1 cellular context compared by ENCODE assay signal in the genomic region with DNA sequence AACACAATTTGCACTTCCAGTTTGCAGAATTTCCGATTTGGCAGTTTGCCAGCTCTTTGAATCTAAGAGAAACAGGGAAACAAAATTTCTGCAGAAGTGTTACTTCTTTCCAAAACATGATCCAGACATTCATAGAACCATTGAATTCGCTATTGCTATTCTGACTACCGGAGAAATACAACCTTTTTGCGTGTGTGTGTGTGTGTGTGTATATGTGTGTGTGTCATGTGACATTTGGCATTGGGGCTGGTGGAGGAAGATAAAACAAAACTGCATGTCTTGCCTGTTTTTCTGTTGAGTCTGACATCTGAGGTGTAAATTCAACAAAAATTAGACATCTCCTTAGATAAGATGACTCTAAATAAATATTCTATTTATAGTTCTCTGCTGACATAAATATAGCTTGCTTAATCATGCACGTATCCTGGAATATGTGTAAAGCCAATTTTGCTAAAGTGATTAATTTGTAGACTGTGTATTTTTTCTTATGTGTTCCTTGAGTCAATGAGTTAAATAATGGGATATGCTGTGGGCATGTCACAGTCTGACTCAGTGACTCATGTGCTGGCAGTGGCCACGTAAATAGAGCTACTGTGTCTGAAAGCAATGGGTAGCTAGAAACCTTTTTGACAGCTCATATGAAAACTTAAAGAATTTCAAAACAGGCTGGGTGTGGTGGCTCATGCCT.
TF ChIP-seq lines count a peak whose summit lies in the region.

No MANE protein-coding gene starts in this region.

TF ChIP-seq in K562, 482 proteins besides CTCF, POLR2A, EP300 and RAD21 (continued from another document and continues in another):
- TF ChIP-seq MGA (IDR thresholded peaks at IDR 0.05) (no peak; the same call in 1 of the 2 replicates), SREBF2 (CRISPR knock-in tag; IDR thresholded peaks at IDR 0.05) (no peak), BHLHE40 (IDR thresholded peaks at IDR 0.05; ENCODE audit: low read length) (peak; percentile 49; the same call in 1 of the 2 replicates), ZKSCAN8 (CRISPR knock-in tag; IDR thresholded peaks at IDR 0.05) (no peak), MEF2D (tag; conservative IDR thresholded peaks at IDR 0.05; ENCODE audit: low read depth) (peak; percentile 94), MYBL2 (IDR thresholded peaks at IDR 0.05; ENCODE audit: low read depth) (peak; percentile 25; the same call in 1 of the 2 replicates), MYBL2 (CRISPR knock-in tag; IDR thresholded peaks at IDR 0.05; ENCODE audit: borderline replicate concordance) (no peak), MEF2A (IDR thresholded peaks at IDR 0.05; ENCODE audit: control insufficient read depth, low read depth, low read length) (peak; percentile 73), STAT6 (CRISPR knock-in tag; IDR thresholded peaks at IDR 0.05) (no peak), ZC3H4 (CRISPR knock-in tag; IDR thresholded peaks at IDR 0.05; ENCODE audit: borderline replicate concordance) (no peak), NFE2L1 (tag; IDR thresholded peaks at IDR 0.05; ENCODE audit: borderline replicate concordance, low read depth) (no peak), ZNF764 (CRISPR knock-in tag; IDR thresholded peaks at IDR 0.05; ENCODE audit: low read depth) (no peak), FOSL1 (tag; conservative IDR thresholded peaks at IDR 0.05) (peak; percentile 89), NFRKB (IDR thresholded peaks at IDR 0.05; ENCODE audit: low read depth) (0 out of 2 replicates have a peak, but pooled peaks have one; percentile 56), BRD4 (IDR thresholded peaks at IDR 0.05) (no peak), TEAD1 (CRISPR knock-in tag; IDR thresholded peaks at IDR 0.05) (0 out of 4 replicates have a peak, but pooled peaks of 1 of the 2 experiments have one; percentile 17), ETV1 (tag; conservative IDR thresholded peaks at IDR 0.05; ENCODE audit: low read depth) (no peak), SMARCE1 (IDR thresholded peaks at IDR 0.05) (peak; percentile 90), NFIC (IDR thresholded peaks at IDR 0.05) (peak; percentile 100)
- TF ChIP-seq, protein P1, sequence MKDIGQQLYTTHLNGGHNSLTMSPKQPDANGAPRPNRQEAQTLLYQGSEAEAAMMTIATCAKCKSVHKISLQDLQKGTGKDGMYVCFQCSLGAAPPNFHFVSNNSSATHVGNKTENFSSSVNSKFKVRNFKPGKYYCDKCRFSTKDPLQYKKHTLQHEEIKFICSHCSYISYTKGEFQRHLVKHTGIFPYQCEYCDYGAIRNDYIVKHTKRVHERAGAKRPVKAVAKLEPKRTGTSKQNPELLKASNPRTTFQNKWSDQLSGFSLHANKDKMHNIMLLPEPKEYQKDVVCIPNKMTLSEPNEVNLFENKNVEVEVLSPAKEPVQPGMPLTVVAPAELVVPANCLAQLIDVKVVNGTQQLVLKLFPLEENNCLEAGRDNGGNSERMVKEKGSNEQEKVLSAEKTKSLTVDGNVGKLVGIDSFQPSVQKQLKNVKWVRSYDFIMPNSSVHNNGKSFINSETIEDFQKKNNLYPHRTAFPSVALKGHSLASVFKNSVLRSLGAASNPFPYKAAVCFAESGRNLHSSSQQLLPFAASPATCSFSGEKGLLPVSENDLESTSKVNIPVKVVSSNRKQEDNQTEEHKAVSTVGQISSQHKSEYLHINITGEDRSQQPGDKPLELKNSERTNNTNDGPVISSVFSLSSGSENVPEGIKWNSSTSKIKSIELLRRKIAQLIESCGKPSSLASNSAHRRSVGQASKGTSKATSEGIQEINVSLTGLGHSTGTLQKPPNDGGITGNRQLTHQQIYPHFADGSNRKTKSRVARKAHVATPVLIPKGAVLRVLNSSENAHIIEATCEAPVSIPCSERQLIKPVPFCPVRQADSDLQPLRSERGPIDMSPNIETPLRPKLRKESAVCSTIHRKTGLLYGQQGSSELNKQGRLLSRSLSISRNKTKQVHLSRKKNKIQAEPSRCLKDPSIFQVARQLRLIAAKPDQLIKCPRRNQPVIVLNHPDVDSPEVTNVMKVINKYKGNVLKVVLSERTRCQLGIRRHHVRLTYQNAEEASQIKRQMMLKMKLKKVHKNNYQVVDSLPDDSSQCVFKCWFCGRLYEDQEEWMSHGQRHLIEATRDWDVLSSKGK (CRISPR knock-in tag; IDR thresholded peaks at IDR 0.05): no peak
- TF ChIP-seq, protein P2, sequence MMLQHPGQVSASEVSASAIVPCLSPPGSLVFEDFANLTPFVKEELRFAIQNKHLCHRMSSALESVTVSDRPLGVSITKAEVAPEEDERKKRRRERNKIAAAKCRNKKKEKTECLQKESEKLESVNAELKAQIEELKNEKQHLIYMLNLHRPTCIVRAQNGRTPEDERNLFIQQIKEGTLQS (IDR thresholded peaks at IDR 0.05): peak; percentile 66
- TF ChIP-seq, protein P2 (CRISPR knock-in tag; conservative IDR thresholded peaks at IDR 0.05): no peak
- TF ChIP-seq, protein P3, sequence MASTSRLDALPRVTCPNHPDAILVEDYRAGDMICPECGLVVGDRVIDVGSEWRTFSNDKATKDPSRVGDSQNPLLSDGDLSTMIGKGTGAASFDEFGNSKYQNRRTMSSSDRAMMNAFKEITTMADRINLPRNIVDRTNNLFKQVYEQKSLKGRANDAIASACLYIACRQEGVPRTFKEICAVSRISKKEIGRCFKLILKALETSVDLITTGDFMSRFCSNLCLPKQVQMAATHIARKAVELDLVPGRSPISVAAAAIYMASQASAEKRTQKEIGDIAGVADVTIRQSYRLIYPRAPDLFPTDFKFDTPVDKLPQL (IDR thresholded peaks at IDR 0.05; ENCODE audit: extremely low read depth, insufficient read length): no peak
- TF ChIP-seq, protein P4, sequence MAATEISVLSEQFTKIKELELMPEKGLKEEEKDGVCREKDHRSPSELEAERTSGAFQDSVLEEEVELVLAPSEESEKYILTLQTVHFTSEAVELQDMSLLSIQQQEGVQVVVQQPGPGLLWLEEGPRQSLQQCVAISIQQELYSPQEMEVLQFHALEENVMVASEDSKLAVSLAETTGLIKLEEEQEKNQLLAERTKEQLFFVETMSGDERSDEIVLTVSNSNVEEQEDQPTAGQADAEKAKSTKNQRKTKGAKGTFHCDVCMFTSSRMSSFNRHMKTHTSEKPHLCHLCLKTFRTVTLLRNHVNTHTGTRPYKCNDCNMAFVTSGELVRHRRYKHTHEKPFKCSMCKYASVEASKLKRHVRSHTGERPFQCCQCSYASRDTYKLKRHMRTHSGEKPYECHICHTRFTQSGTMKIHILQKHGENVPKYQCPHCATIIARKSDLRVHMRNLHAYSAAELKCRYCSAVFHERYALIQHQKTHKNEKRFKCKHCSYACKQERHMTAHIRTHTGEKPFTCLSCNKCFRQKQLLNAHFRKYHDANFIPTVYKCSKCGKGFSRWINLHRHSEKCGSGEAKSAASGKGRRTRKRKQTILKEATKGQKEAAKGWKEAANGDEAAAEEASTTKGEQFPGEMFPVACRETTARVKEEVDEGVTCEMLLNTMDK (IDR thresholded peaks at IDR 0.05; ENCODE audit: borderline replicate concordance, insufficient read depth, low read depth, low read length, poor library complexity, severe bottlenecking): no peak
- TF ChIP-seq, protein P5, sequence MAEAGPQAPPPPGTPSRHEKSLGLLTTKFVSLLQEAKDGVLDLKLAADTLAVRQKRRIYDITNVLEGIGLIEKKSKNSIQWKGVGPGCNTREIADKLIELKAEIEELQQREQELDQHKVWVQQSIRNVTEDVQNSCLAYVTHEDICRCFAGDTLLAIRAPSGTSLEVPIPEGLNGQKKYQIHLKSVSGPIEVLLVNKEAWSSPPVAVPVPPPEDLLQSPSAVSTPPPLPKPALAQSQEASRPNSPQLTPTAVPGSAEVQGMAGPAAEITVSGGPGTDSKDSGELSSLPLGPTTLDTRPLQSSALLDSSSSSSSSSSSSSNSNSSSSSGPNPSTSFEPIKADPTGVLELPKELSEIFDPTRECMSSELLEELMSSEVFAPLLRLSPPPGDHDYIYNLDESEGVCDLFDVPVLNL (CRISPR knock-in tag; IDR thresholded peaks at IDR 0.05; ENCODE audit: low read depth): no peak
